Comparison of ENCODE assay signal across 1 cellular context in genomic region chr7:111788426-111788825, GRCh38.
TF ChIP-seq lines count a peak whose summit lies in the region.

No MANE protein-coding gene starts in this region.

TF ChIP-seq in WTC11, 78 proteins besides CTCF, POLR2A, EP300 and RAD21 (continued from another document):
- no peak for TF ChIP-seq ZNF512 (CRISPR knock-in tag; IDR thresholded peaks at IDR 0.05; ENCODE audit: borderline replicate concordance)
- TF ChIP-seq ETV6 (CRISPR knock-in tag; IDR thresholded peaks at IDR 0.05) = no peak
